19 cellular contexts compared by ENCODE assay signal in genomic region chr1:196732526-196732925, GRCh38. TPM values are rescaled to one million over a fixed set of nuclear protein-coding genes. Genes with fewer than 3 reads are reported as not detected.
DNase-seq lines count a peak whose midpoint lies in the region; ATAC-seq and TF ChIP-seq lines count a peak whose summit lies in the region.
"Had no signal": no experiment of that assay in that cellular context is flagged by ENCODE, and none has a peak within 500 bp of the region (broad histone marks: within the 10 kb centered on the region; RNA-seq: fewer than 3 reads in every experiment).

No MANE protein-coding gene starts in this region.

- no peaks in the 10 kb centered on the region for H3K4me1 ChIP-seq in MM.1S (ENCODE audit: low read length)
- H3K4me1 ChIP-seq: Peyer's patch, prostate gland had no signal

- H3K27ac ChIP-seq in MM.1S (ENCODE audit: low read length) = no peak overlapping the region
- H3K27ac ChIP-seq: Peyer's patch, prostate gland had no signal

- no peaks in the 10 kb centered on the region for H3F3A ChIP-seq in MM.1S (ENCODE audit: insufficient read depth, low read length)

- no peaks in the 10 kb centered on the region for H3K9me2 ChIP-seq in MM.1S (replicated peaks; ENCODE audit: insufficient read depth, low read length)

- H4K20me1 ChIP-seq in MM.1S (ENCODE audit: insufficient read depth, low read length) = no peaks in the 10 kb centered on the region

- H3K4me3 Mint-ChIP-seq in neural crest cell = no peak overlapping the region
- H3K4me3 Mint-ChIP-seq: CD8-positive, alpha-beta memory T cell had no signal

- no peak overlapping the region for H2AFZ ChIP-seq in MM.1S (ENCODE audit: low read length)

- DNase-seq in GM06990 (ENCODE audit: extremely low read depth, insufficient read length) = no peak
- no peak for DNase-seq in MM.1S
- DNase-seq in cerebellar cortex (ENCODE audit: low spot score) = peak; percentile 5
- DNase-seq in neural crest cell (ENCODE audit: low read depth, low spot score) = no peak
- no peak for DNase-seq in posterior vena cava (ENCODE audit: low spot score)
- DNase-seq in GM19238 (ENCODE audit: insufficient read length, low spot score) = no peak
- DNase-seq in DMS79 treated with DMSO at 0.1 percent for 48 hours (lab: John Stamatoyannopoulos, UW) = no peak
- DNase-seq: activated CD4-positive, CD25-positive, alpha-beta regulatory T cell; activated effector memory CD4-positive, alpha-beta T cell treated with anti-CD3 and anti-CD28 coated beads, Interleukin-2, amount 50 U/mL, for 16 hours; aorta; CD8-positive, alpha-beta memory T cell; left ventricle myocardium superior; NCI-H146; NCI-H510A; Peyer's patch; stimulated activated CD4-positive, alpha-beta T cell treated with anti-CD3 and anti-CD28 coated beads, Interleukin-12 subunit alpha, Interleukin-12 subunit beta, amount 100 ng/mL, for 4 hours had no signal

- peaks cover 3% of the 10 kb centered on the region for H3K36me3 Mint-ChIP-seq in neural crest cell (ENCODE audit: low read depth)

- intact Hi-C loops in posterior vena cava (cut with DNase I) = no loop called here

- H3K27me3 Mint-ChIP-seq in neural crest cell (ENCODE audit: low read depth) = no peaks in the 10 kb centered on the region
- H3K27me3 Mint-ChIP-seq: CD8-positive, alpha-beta memory T cell had no signal

- no peak overlapping the region for H3K4me3 ChIP-seq in GM06990 (replicated peaks; ENCODE audit: low read depth, low read length)
- no peak overlapping the region for H3K4me3 ChIP-seq in MM.1S (ENCODE audit: low read length)
- H3K4me3 ChIP-seq: K562, Peyer's patch, prostate gland had no signal

- H3K9me3 ChIP-seq in MM.1S (replicated peaks; ENCODE audit: insufficient read depth, low read length) = no peaks in the 10 kb centered on the region
- H3K9me3 ChIP-seq: Peyer's patch, prostate gland had no signal

- no peak overlapping the region for H3K4me2 ChIP-seq in MM.1S (ENCODE audit: low read depth, low read length)

- peaks cover 7% of the 10 kb centered on the region for H3K9me3 Mint-ChIP-seq in neural crest cell

- H3K27ac Mint-ChIP-seq in neural crest cell (ENCODE audit: unreplicated experiment) = no peak overlapping the region
- H3K27ac Mint-ChIP-seq: CD8-positive, alpha-beta memory T cell had no signal

- ATAC-seq in GM21528 (IDR thresholded peaks at IDR 0.05; ENCODE audit: low FRiP score, unreplicated experiment) = no peak
- ATAC-seq: K562, left ventricle myocardium superior had no signal

- no peaks in the 10 kb centered on the region for H3K27me3 ChIP-seq in GM06990 (replicated peaks; ENCODE audit: control insufficient read depth, insufficient read depth, low read length)
- no peaks in the 10 kb centered on the region for H3K27me3 ChIP-seq in MM.1S (replicated peaks; ENCODE audit: insufficient read depth, low read length)
- H3K27me3 ChIP-seq: Peyer's patch had no signal

- H3K36me3 ChIP-seq in GM06990 (ENCODE audit: control insufficient read depth, insufficient read depth, low read length) (no peaks in the 10 kb centered on the region), MM.1S (replicated peaks; ENCODE audit: insufficient read depth, low read length) (no peaks in the 10 kb centered on the region)
- H3K36me3 ChIP-seq: Peyer's patch, prostate gland had no signal

- H3K4me1 Mint-ChIP-seq in neural crest cell = peaks cover 5% of the 10 kb centered on the region
- H3K4me1 Mint-ChIP-seq: CD8-positive, alpha-beta memory T cell had no signal

- no peak overlapping the region for H3K9ac ChIP-seq in MM.1S (ENCODE audit: low read length)

- peak; percentile 18 for TF ChIP-seq CTCF in GM06990 (IDR thresholded peaks at IDR 0.05; ENCODE audit: insufficient read depth, low read length, poor library complexity, severe bottlenecking)
- peak; percentile 12; the same call in 1 of the 2 replicates for TF ChIP-seq CTCF in MM.1S (IDR thresholded peaks at IDR 0.05; ENCODE audit: low read length)
- TF ChIP-seq CTCF in neural crest cell (conservative IDR thresholded peaks at IDR 0.05) = peak; percentile 16

- H3K79me2 ChIP-seq in MM.1S (ENCODE audit: low read length) = no peaks in the 10 kb centered on the region

RNA-seq across cellular contexts. Expression of gene CFHR3, which starts 42.1 kb away (rescaled TPM):
- total RNA-seq in neural crest cell = 0.82 and 0.86 TPM in 2 replicates
- under 1 TPM; 0.38 to 0.79 TPM for total RNA-seq in posterior vena cava
- total RNA-seq: CD8-positive, alpha-beta memory T cell; left ventricle myocardium superior; Peyer's patch; prostate gland had no signal
